In the genomic region with DNA sequence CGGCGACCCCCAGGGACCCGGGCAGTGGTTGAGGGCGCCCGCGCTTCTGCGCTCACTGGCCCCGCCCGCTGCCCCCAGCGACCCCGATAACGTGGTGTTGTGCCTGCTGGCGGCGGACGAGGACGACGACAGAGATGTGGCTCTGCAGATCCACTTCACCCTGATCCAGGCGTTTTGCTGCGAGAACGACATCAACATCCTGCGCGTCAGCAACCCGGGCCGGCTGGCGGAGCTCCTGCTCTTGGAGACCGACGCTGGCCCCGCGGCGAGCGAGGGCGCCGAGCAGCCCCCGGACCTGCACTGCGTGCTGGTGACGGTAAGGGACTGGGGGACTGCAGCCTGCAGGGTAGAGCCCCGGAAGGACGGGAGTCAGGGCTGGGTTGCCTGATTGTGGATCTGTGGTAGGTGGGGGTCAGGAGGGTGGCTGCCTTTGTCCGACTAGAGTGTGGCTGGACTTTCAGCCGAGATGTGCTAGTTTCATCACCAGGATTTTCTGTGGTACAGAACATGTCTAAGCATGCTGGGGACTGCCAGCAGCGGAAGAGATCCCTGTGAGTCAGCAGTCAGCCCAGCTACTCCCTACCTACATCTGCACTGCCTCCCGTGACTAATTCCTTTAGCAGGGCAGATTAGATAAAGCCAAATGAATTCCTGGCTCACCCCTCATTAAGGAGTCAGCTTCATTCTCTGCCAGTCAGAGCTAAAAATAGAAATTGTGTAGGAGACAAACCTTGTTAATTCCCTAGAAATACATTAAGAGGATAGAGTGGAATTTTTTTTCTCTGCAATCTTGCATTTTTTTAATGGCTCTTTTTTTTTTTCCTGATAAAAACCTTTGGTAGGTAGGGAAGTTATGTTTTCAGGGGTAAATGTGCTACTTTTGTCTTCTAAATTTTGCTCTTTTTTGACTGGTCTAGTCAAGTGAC, we compare ENCODE assay signal across 8 cellular contexts. TPM values are rescaled to one million over a fixed set of nuclear protein-coding genes. Genes with fewer than 3 reads are reported as not detected.
DNase-seq lines count a peak whose midpoint lies in the region; FAIRE-seq and TF ChIP-seq lines count a peak whose summit lies in the region.

No MANE protein-coding gene starts in this region.

- H3K36me3 ChIP-seq in ES-I3 (ENCODE audit: insufficient read depth, low read length): peaks cover 11% of the 10 kb centered on the region
- H3K36me3 ChIP-seq in H7 (replicated peaks; ENCODE audit: control insufficient read depth, insufficient read depth, low read length): peaks cover 7% of the 10 kb centered on the region
- H3K36me3 ChIP-seq in Loucy (ENCODE audit: insufficient read depth, low read length): peaks cover 4% of the 10 kb centered on the region
- H3K36me3 ChIP-seq in neuronal stem cell (replicated peaks in 1 of 2; ENCODE audit: control insufficient read depth in 2 of 2, insufficient read depth in 2 of 2, low read length in 2 of 2): peaks cover 4 to 35% of the 10 kb centered on the region in 2 donors
- H3K36me3 ChIP-seq in thyroid gland: peaks cover 7 to 14% of the 10 kb centered on the region in 2 donors

- peaks cover 27% of the 10 kb centered on the region for H3K79me2 ChIP-seq in Loucy (ENCODE audit: insufficient read depth, low read length)

- no CpG with 5 or more reads among the region's 42 CpGs for WGBS in neuronal stem cell (ENCODE audit: extremely low coverage in 2 of 2, insufficient read length in 2 of 2, insufficient replicate concordance in 1 of 2), 2 donors
- 1 to 4% methylated on average over 5 to 21 of the region's 42 CpGs for WGBS in thyroid gland, 2 donors

- peak overlapping the region; percentile 98 for H3K23ac ChIP-seq in neuronal stem cell (ENCODE audit: low read depth, low read length, poor library complexity)

- H3K9me3 ChIP-seq in ES-I3 (ENCODE audit: control insufficient read depth, insufficient read depth, low read length) (no peaks in the 10 kb centered on the region; the same call in 1 of the 2 replicates), Loucy (ENCODE audit: insufficient read depth, low read depth, low read length) (no peaks in the 10 kb centered on the region), neuronal stem cell (replicated peaks in 1 of 2; ENCODE audit: control insufficient read depth in 2 of 2, insufficient read depth in 1 of 2, low read depth in 1 of 2, low read length in 2 of 2) (no peaks in the 10 kb centered on the region), thyroid gland (no peaks in the 10 kb centered on the region)

- no peak overlapping the region for H4K8ac ChIP-seq in neuronal stem cell (ENCODE audit: low read depth, low read length)

- peak; percentile 62 for DNase-seq in H7
- peak; percentile 91 for DNase-seq in SIG-M5 treated with dmso at 0.1 percent for 504 hours (lab: John Stamatoyannopoulos, UW; ENCODE audit: unreplicated experiment)
- DNase-seq in activated naive CD4-positive, alpha-beta T cell (lab: John Stamatoyannopoulos, UW): peak; percentile 16 to 33 (median 26)
- peak; percentile 36 to 65 for DNase-seq in frontal cortex (ENCODE audit: low spot score in 2 of 2)
- DNase-seq in neuronal stem cell (ENCODE audit: low spot score): peak; percentile 72
- DNase-seq in thyroid gland: peak; percentile 69 to 77

- peak overlapping the region; percentile 99 for H3K18ac ChIP-seq in neuronal stem cell (ENCODE audit: low read length)

- H2AK5ac ChIP-seq in neuronal stem cell (ENCODE audit: low read depth, low read length): peak overlapping the region; percentile 96

- no peak overlapping the region for H3K4ac ChIP-seq in neuronal stem cell (ENCODE audit: low read length)

- H3K4me3 ChIP-seq in H7 (ENCODE audit: insufficient read depth, low read depth, low read length) (peak overlapping the region; percentile 98), Loucy (ENCODE audit: low read length, poor library complexity, severe bottlenecking) (peak overlapping the region; percentile 82), neuronal stem cell (ENCODE audit: low read length in 2 of 2) (peak overlapping the region; percentile 73 to 100), thyroid gland (replicated peaks in 1 of 3) (peak overlapping the region; percentile 9 to 95 (median 94))

- peak overlapping the region; percentile 95 for H2BK15ac ChIP-seq in neuronal stem cell (ENCODE audit: low read length)

- H3K27ac ChIP-seq in neuronal stem cell (replicated peaks; ENCODE audit: low read length) (peak overlapping the region; percentile 99), thyroid gland (peak overlapping the region; percentile 96 to 99 (median 98))

- H3K4me1 ChIP-seq in ES-I3 (ENCODE audit: insufficient read depth, low read length) (0 out of 2 replicates have a peak, but pooled peaks cover 20% of the 10 kb centered on the region), Loucy (ENCODE audit: insufficient read depth, low read length, poor library complexity, severe bottlenecking) (peaks cover 43% of the 10 kb centered on the region), neuronal stem cell (ENCODE audit: control insufficient read depth in 2 of 2, insufficient read depth in 1 of 2, low read depth in 1 of 2, low read length in 2 of 2) (peaks cover 11 to 13% of the 10 kb centered on the region in 2 donors), thyroid gland (peaks cover 15 to 27% of the 10 kb centered on the region in 2 donors)

- no peaks in the 10 kb centered on the region for H3K27me3 ChIP-seq in H7 (ENCODE audit: control insufficient read depth, insufficient read depth, low read length)
- H3K27me3 ChIP-seq in Loucy (ENCODE audit: insufficient read depth, low read length, poor library complexity, severe bottlenecking): peaks cover 11% of the 10 kb centered on the region
- H3K27me3 ChIP-seq in neuronal stem cell (ENCODE audit: control insufficient read depth in 3 of 3, insufficient read depth in 3 of 3, low read depth in 1 of 3, low read length in 3 of 3): no peaks in the 10 kb centered on the region
- no peaks in the 10 kb centered on the region for H3K27me3 ChIP-seq in thyroid gland

- no peak for FAIRE-seq in frontal cortex (lab: Jason Lieb, UNC)

- H3K9me2 ChIP-seq in Loucy (replicated peaks; ENCODE audit: low read depth, low read length): no peaks in the 10 kb centered on the region

- TF ChIP-seq CTCF in Loucy (conservative IDR thresholded peaks at IDR 0.05; ENCODE audit: low read length) (0 out of 2 replicates have a peak, but pooled peaks have one; percentile 9), thyroid gland (IDR thresholded peaks at IDR 0.05) (no peak)

- peak overlapping the region; percentile 86 for H2BK12ac ChIP-seq in neuronal stem cell (ENCODE audit: low read length)

- TF ChIP-seq POLR2A in thyroid gland (IDR thresholded peaks at IDR 0.05): peak in 1 of 2 donors; percentile 60

- peak overlapping the region; percentile 89 for H2BK120ac ChIP-seq in neuronal stem cell (ENCODE audit: low read depth, low read length)

- H2AFZ ChIP-seq in Loucy (ENCODE audit: low read length) (peak overlapping the region; percentile 61; the same call in 1 of the 2 replicates), neuronal stem cell (ENCODE audit: low read length) (peak overlapping the region; percentile 73)

- peak overlapping the region; percentile 87 for H3K4me2 ChIP-seq in Loucy (ENCODE audit: low read depth, low read length, poor library complexity, severe bottlenecking)
- H3K4me2 ChIP-seq in neuronal stem cell (ENCODE audit: insufficient read depth, low read length, poor library complexity, severe bottlenecking): peak overlapping the region; percentile 81

- H3F3A ChIP-seq in Loucy (ENCODE audit: low read depth): peaks cover 10% of the 10 kb centered on the region; the same call in 1 of the 2 replicates

- peaks cover 17% of the 10 kb centered on the region for H4K20me1 ChIP-seq in Loucy (ENCODE audit: insufficient read depth, low read length, poor library complexity, severe bottlenecking)

- intact Hi-C loops in thyroid gland (cut with DNase I): loop anchor here (10.0 kb wide), 2 partner anchors 68 to 122 kb away; no protein-coding TSS in a partner anchor

- H4K91ac ChIP-seq in neuronal stem cell (ENCODE audit: low read depth, low read length, poor library complexity): no peak overlapping the region

- H3K79me1 ChIP-seq in neuronal stem cell (ENCODE audit: low read depth, low read length): peaks cover 5% of the 10 kb centered on the region

- H2BK5ac ChIP-seq in neuronal stem cell (ENCODE audit: low read length): peak overlapping the region; percentile 99

- H3K14ac ChIP-seq in neuronal stem cell (ENCODE audit: low read length): no peak overlapping the region

- H3K9ac ChIP-seq in ES-I3 (ENCODE audit: low read depth, low read length) (peak overlapping the region; percentile 98), Loucy (ENCODE audit: low read depth, low read length, poor library complexity, severe bottlenecking) (peak overlapping the region; percentile 98), neuronal stem cell (ENCODE audit: low read depth, low read length, poor library complexity) (peak overlapping the region; percentile 98)

RNA-seq across cellular contexts. Expression of a gene that starts 1.5 kb away (rescaled TPM):
- total RNA-seq in H7 (2014; rRNA removed; shearing (Covaris generic)): 18.3 TPM in 2 replicates
- 6.1 TPM for total RNA-seq in frontal cortex
- polyA plus RNA-seq in neuronal stem cell (2013, experiment 1 of 2): 58.6 TPM
- polyA plus RNA-seq in neuronal stem cell (2013, experiment 2 of 2): 59.0 TPM
- 10 to 100 TPM; 27.2 to 95.5 (median 62.9) TPM for total RNA-seq in thyroid gland

Comparison
In these comparisons a context has a peak if more than half of its experiments do, and no peak if none do; other contexts are left out.
1. Peak in every context shown above with its lines: DNase-seq, H3K4me3 ChIP-seq and H3K27ac ChIP-seq.
2. DNase-seq: peak in every context shown above with its lines; median percentile 91 in SIG-M5 treated with dmso at 0.1 percent for 504 hours; 73 in thyroid gland; 72 in neuronal stem cell; 62 in H7; 50 in frontal cortex; 26 in activated naive CD4-positive, alpha-beta T cell.